Comparison of ENCODE assay signal across 1 cellular context in genomic region chr16:67531247-67531646, GRCh38.
TF ChIP-seq lines count a peak whose summit lies in the region.

No MANE protein-coding gene starts in this region.

TF ChIP-seq in IMR-90, 13 proteins besides CTCF, POLR2A, EP300 and RAD21 (continued from another document):
- TF ChIP-seq USF2 (IDR thresholded peaks at IDR 0.05; ENCODE audit: low read depth, low read length) (no peak), BHLHE40 (IDR thresholded peaks at IDR 0.05; ENCODE audit: low read depth, low read length) (no peak), MAZ (IDR thresholded peaks at IDR 0.05; ENCODE audit: borderline replicate concordance, low read depth, low read length) (no peak), NFE2L2 (IDR thresholded peaks at IDR 0.05; ENCODE audit: low read depth, low read length) (no peak), RCOR1 (IDR thresholded peaks at IDR 0.05; ENCODE audit: insufficient replicate concordance, low read length) (no peak), ELK1 (IDR thresholded peaks at IDR 0.05; ENCODE audit: borderline replicate concordance, low read depth, low read length) (no peak)
TF ChIP-seq in IMR-90: peak in this region for 0.
